Comparison of ENCODE assay signal across 15 cellular contexts in the genomic region with DNA sequence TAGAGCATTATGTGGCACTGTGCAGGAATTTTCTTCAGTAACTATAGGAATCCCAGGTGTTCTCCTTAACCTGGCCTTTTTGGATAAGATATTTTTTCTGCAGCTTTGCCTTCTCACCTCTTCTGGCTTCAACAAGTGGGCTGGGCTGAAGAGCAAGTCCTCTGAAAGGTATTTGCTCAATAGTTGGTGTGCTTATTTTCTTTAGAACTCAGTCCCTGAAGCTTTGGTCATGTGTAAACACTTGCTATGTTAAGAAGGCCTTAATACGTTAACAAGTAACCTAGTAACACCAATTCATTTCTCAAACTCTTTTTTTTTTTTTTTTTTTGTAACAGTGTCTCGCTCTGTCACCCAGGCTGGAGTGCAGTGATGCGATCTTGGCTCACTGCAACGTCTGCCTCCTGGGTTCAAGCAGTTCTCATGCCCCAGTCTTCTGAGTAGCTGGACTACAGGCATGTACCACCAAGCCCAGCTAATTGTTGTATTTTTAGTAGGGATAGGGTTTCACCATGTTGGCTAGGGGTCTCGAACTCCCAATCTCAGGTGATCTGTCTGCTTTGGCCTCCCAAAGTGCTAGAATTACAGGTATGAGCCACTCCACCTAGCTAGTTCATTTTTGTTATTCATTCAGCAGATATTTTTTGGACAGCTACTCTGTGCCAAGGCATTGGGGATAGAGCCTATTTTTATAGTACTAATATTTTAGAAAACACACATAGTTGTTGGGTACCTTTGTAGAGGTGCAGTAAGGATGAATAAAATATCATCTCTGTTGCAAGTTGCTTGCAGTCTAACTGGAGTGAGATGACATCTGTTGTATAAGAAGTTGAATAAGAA.
"Had no signal": no experiment of that assay in that cellular context is flagged by ENCODE, and none has a peak within 500 bp of the region (broad histone marks: within the 10 kb centered on the region; RNA-seq: fewer than 3 reads in every experiment).

No MANE protein-coding gene starts in this region.

- H3K4me1 ChIP-seq: breast epithelium had no signal

- H3K36me3 ChIP-seq: breast epithelium, heart right ventricle, stomach, vagina had no signal

- H3K27me3 ChIP-seq: breast epithelium, dorsolateral prefrontal cortex, foreskin keratinocyte, heart right ventricle, stomach, vagina had no signal

- H3K4me3 ChIP-seq: breast epithelium, dorsolateral prefrontal cortex, heart right ventricle, skin epidermis, stomach, vagina had no signal

- DNase-seq: activated CD4-positive, alpha-beta T cell treated with anti-CD3 and anti-CD28 coated beads for 36 hours; activated CD8-positive, alpha-beta memory T cell treated with anti-CD3 and anti-CD28 coated beads, Interleukin-2, amount 50 U/mL, for 4 hours; activated CD8-positive, alpha-beta T cell treated with anti-CD3 and anti-CD28 coated beads for 36 hours; activated naive CD8-positive, alpha-beta T cell treated with anti-CD3 and anti-CD28 coated beads, Interleukin-2, amount 10 ng/mL, durations not matched to agents 7 days and 5 days; anterior cingulate cortex; dorsolateral prefrontal cortex; foreskin keratinocyte; heart right ventricle; islet precursor cell; stomach had no signal

- H3K27ac ChIP-seq: breast epithelium, foreskin keratinocyte, heart right ventricle, skin epidermis, stomach, vagina, VCaP had no signal

- H3K9me3 ChIP-seq: breast epithelium, heart right ventricle, stomach, vagina had no signal

- ATAC-seq: activated CD4-positive, alpha-beta T cell treated with anti-CD3 and anti-CD28 coated beads for 36 hours; activated CD8-positive, alpha-beta T cell treated with anti-CD3 and anti-CD28 coated beads for 36 hours; foreskin keratinocyte; heart right ventricle; natural killer cell treated with Interleukin-12 subunit alpha and Interleukin-12 subunit beta and Interleukin-15 and Interleukin-18, amount 100 ng/mL, for 72 hours had no signal
